In the genomic region with DNA sequence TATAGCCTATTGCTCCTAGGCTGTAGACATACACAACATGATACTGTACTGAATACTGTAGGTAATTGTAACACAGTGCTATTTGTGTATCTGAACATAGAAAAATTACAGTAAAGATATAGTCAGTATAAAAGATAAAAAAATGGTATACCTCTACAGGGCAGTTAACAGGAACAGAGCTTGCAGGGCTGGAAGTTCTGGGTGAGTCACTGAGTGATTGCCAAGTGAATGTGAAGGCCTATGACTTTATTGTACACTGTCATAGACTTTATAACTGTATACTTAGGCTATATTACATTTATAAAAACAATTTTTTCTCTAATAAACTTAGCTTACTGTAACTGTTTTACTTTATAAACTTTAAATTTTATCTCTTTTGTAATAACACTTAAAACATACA, we compare ENCODE assay signal across 20 cellular contexts.
DNase-seq lines count a peak whose midpoint lies in the region; ATAC-seq, FAIRE-seq and TF ChIP-seq lines count a peak whose summit lies in the region.
"Had no signal": no experiment of that assay in that cellular context is flagged by ENCODE, and none has a peak within 500 bp of the region (broad histone marks: within the 10 kb centered on the region; RNA-seq: fewer than 3 reads in every experiment).

No MANE protein-coding gene starts in this region.

- H3F3A ChIP-seq in PC-3 (ENCODE audit: low read length, unreplicated experiment): no peaks in the 10 kb centered on the region

- no peaks in the 10 kb centered on the region for H4K20me1 ChIP-seq in PC-3 (ENCODE audit: low read length)

- H3K4me1 ChIP-seq in PC-3 (ENCODE audit: insufficient read depth, low read length): no peaks in the 10 kb centered on the region
- H3K4me1 ChIP-seq: SJCRH30 had no signal

- H3K36me3 ChIP-seq in PC-3 (ENCODE audit: low read depth, low read length) (no peaks in the 10 kb centered on the region), bronchial epithelial cell (ENCODE audit: control insufficient read depth, insufficient read depth, low read length) (no peaks in the 10 kb centered on the region)
- H3K36me3 ChIP-seq: SJCRH30 had no signal

- intact Hi-C loops in PC-3 (cut with micrococcal nuclease): no loop called here

- BruUV-seq in PC-3 (replicated peaks; lab: Mats Ljungman, UMichigan): no TSS peak

- no peak overlapping the region for H3K27ac ChIP-seq in PC-3 (ENCODE audit: low read length)
- H3K27ac ChIP-seq: RWPE1, SJCRH30 had no signal

- peak; percentile 19 for DNase-seq in HS-5 (ENCODE audit: low read depth)
- peak; percentile 52 for DNase-seq in PC-3
- DNase-seq in bronchial epithelial cell (ENCODE audit: low read depth): peak; percentile 76
- DNase-seq in kidney glomerular epithelial cell (lab: John Stamatoyannopoulos, UW): peak; percentile 0
- no peak for DNase-seq in ecto neural progenitor cell (ENCODE audit: low spot score)
- DNase-seq in islet precursor cell: no peak
- no peak for DNase-seq in A172 (ENCODE audit: low spot score)
- no peak for DNase-seq in NCI-H524 treated with DMSO at 0.1 percent for 48 hours (lab: John Stamatoyannopoulos, UW)
- DNase-seq: C1 segment of cervical spinal cord; CD8-positive, alpha-beta memory T cell; DMS79; Kasumi-1; MV-4-11; NCI-H1417; NCI-H187; NCI-H2227 treated with DMSO at 0.1 percent for 48 hours; NCI-H524; SJCRH30 had no signal

- POLR2A ChIA-PET in PC-3 (lab: Charles Lee; ENCODE audit: unreplicated experiment): no interaction called here

- H3K4me2 ChIP-seq in PC-3 (ENCODE audit: low read length): no peak overlapping the region

- no peak for FAIRE-seq in bronchial epithelial cell (lab: Jason Lieb, UNC)
- FAIRE-seq: H54 had no signal

- H3K9me3 ChIP-seq in PC-3 (ENCODE audit: low read length): no peaks in the 10 kb centered on the region
- H3K9me3 ChIP-seq: SJCRH30 had no signal

- H3K27me3 ChIP-seq in PC-3 (ENCODE audit: low read length) (peaks cover 22% of the 10 kb centered on the region), bronchial epithelial cell (ENCODE audit: control insufficient read depth, insufficient read depth, low read length) (no peaks in the 10 kb centered on the region)
- H3K27me3 ChIP-seq: SJCRH30 had no signal

- no peaks in the 10 kb centered on the region for H3K79me2 ChIP-seq in PC-3 (ENCODE audit: low read length)

- no peaks in the 10 kb centered on the region for H3K9me2 ChIP-seq in PC-3 (replicated peaks; ENCODE audit: low read length)

- H3K9ac ChIP-seq in PC-3 (ENCODE audit: low read length): no peak overlapping the region

- H3K4me3 ChIP-seq in PC-3 (ENCODE audit: low read length): no peak overlapping the region
- H3K4me3 ChIP-seq in bronchial epithelial cell (ENCODE audit: low read depth, low read length): no peak overlapping the region
- H3K4me3 ChIP-seq: SJCRH30 had no signal

- CTCF ChIA-PET in PC-3 (lab: Charles Lee): no interaction called here

- TF ChIP-seq CTCF in PC-3 (conservative IDR thresholded peaks at IDR 0.05; ENCODE audit: low read depth, low read length): no peak
- TF ChIP-seq CTCF in bronchial epithelial cell (IDR thresholded peaks at IDR 0.05; ENCODE audit: insufficient read depth, low read length, severe bottlenecking): no peak

- no peak overlapping the region for H2AFZ ChIP-seq in PC-3 (ENCODE audit: low read length)

- ATAC-seq in PC-3: peak; percentile 45; the same call in 1 of the 2 replicates

Comparison
In these comparisons a context has a peak if more than half of its experiments do, and no peak if none do; other contexts are left out.
1. DNase-seq: peak in HS-5 (single experiment), PC-3 (single experiment), bronchial epithelial cell (single experiment) and kidney glomerular epithelial cell (single experiment); none in ecto neural progenitor cell (single experiment), islet precursor cell (single experiment), A172 (single experiment) and NCI-H524 treated with DMSO at 0.1 percent for 48 hours (single experiment).